In the genomic region with DNA sequence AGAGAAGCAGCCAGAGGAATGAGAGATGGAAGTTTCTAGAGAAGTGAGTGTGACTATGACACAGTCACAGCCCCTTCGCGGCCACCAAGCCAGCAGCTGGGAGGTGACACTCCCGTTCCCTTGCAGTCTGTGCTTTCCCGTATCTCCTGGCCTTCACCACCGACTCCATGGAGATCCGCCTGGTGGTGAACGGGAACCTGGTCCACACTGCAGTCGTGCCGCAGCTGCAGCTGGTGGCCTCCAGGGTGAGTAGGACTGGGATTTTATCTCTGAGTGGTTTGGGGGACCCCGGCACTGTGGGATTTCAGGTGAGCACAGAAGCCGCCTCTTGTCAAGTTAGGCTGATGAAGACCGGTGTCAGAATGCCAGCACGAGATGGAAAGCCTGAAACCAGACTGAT, we compare ENCODE assay signal across 27 cellular contexts. TPM values are rescaled to one million over a fixed set of nuclear protein-coding genes. Genes with fewer than 3 reads are reported as not detected.
DNase-seq lines count a peak whose midpoint lies in the region; ATAC-seq and TF ChIP-seq lines count a peak whose summit lies in the region.
"Had no signal": no experiment of that assay in that cellular context is flagged by ENCODE, and none has a peak within 500 bp of the region (broad histone marks: within the 10 kb centered on the region; RNA-seq: fewer than 3 reads in every experiment).

No MANE protein-coding gene starts in this region.

- H3K4me3 Mint-ChIP-seq in type B pancreatic cell, result no peak overlapping the region
- H3K4me3 Mint-ChIP-seq: activated CD8-positive, alpha-beta T cell treated with anti-CD3 and anti-CD28 coated beads for 36 hours; activated naive CD8-positive, alpha-beta T cell; CD4-positive, CD25-positive, alpha-beta regulatory T cell; natural killer cell had no signal

- peak; percentile 51 for DNase-seq in cardiac septum (ENCODE audit: low spot score)
- DNase-seq in Right ventricle myocardium inferior (ENCODE audit: missing footprints), result no peak
- no peak for DNase-seq in choroid plexus epithelial cell (ENCODE audit: low read depth)
- peak; percentile 53 for DNase-seq in mesenteric fat pad (ENCODE audit: low spot score)
- DNase-seq in type B pancreatic cell (ENCODE audit: extremely low spot score, unreplicated experiment), result no peak
- no peak for DNase-seq in stimulated activated CD4-positive, alpha-beta T cell treated with anti-CD3 and anti-CD28 coated beads, Interleukin-2, amount 100 ng/mL, for 24 hours
- DNase-seq: activated CD4-positive, alpha-beta T cell treated with anti-CD3 and anti-CD28 coated beads for 1 hour; activated CD8-positive, alpha-beta T cell treated with anti-CD3 and anti-CD28 coated beads for 36 hours; anterior cingulate cortex; CD4-positive, CD25-positive, alpha-beta regulatory T cell; foreskin fibroblast; kidney glomerular epithelial cell; MM.1S; natural killer cell; NCI-H1417; NCI-H2029; NCI-H524 treated with DMSO at 0.1 percent for 48 hours; OCI-M1; stimulated activated naive CD4-positive, alpha-beta T cell treated with Interleukin-2 at 50 U/mL for 16 hours; testis had no signal

- H3K27me3 Mint-ChIP-seq in type B pancreatic cell, result no peaks in the 10 kb centered on the region

- H3K36me3 Mint-ChIP-seq in type B pancreatic cell, result peaks cover 3% of the 10 kb centered on the region
- H3K36me3 Mint-ChIP-seq: activated naive CD8-positive, alpha-beta T cell; CD4-positive, CD25-positive, alpha-beta regulatory T cell; natural killer cell had no signal

- intact Hi-C loops in cardiac septum (cut with DNase I) (no loop called here), Right ventricle myocardium inferior (cut with DNase I) (no loop called here)

- no peak for ATAC-seq in Right ventricle myocardium inferior
- no peak for ATAC-seq in activated CD4-positive, CD25-positive, alpha-beta regulatory T cell treated with anti-CD3 and anti-CD28 coated beads, Interleukin-2, amount 50 U/mL, for 24 hours
- ATAC-seq in GM21737 (IDR thresholded peaks at IDR 0.05; ENCODE audit: unreplicated experiment), result no peak
- ATAC-seq: activated CD8-positive, alpha-beta T cell treated with anti-CD3 and anti-CD28 coated beads for 36 hours; heart left ventricle; natural killer cell had no signal

- H3K9me3 Mint-ChIP-seq in type B pancreatic cell, result no peaks in the 10 kb centered on the region
- H3K9me3 Mint-ChIP-seq: natural killer cell had no signal

- peaks cover 17% of the 10 kb centered on the region for H3K4me1 Mint-ChIP-seq in type B pancreatic cell (ENCODE audit: unreplicated experiment)

- H3K4me3 ChIP-seq in choroid plexus epithelial cell (ENCODE audit: low read depth, low read length), result no peak overlapping the region
- H3K4me3 ChIP-seq: esophagus muscularis mucosa, heart left ventricle, SK-N-MC, skin epidermis, testis had no signal

- no peak overlapping the region for H3K27ac Mint-ChIP-seq in type B pancreatic cell
- H3K27ac Mint-ChIP-seq: activated CD8-positive, alpha-beta T cell treated with anti-CD3 and anti-CD28 coated beads for 36 hours; activated naive CD8-positive, alpha-beta T cell; CD4-positive, CD25-positive, alpha-beta regulatory T cell; natural killer cell had no signal

- TF ChIP-seq CTCF in choroid plexus epithelial cell (conservative IDR thresholded peaks at IDR 0.05; ENCODE audit: low read depth, low read length) (peak; percentile 15), type B pancreatic cell (conservative IDR thresholded peaks at IDR 0.05) (peak; percentile 26)

RNA-seq across cellular contexts. Expression of a gene that starts 12.1 kb away (rescaled TPM):
- total RNA-seq in cardiac septum, result 14.5 TPM
- 15.0 TPM for total RNA-seq in Right ventricle myocardium inferior
- 15.1 TPM for total RNA-seq in mesenteric fat pad
- total RNA-seq in type B pancreatic cell (ENCODE audit: low replicate concordance), result 40.2 and 53.1 TPM in 2 replicates

RNA-seq across cellular contexts. Expression of a gene that starts 39.3 kb away (rescaled TPM):
- total RNA-seq in cardiac septum (5.5 TPM), Right ventricle myocardium inferior (6.1 TPM), mesenteric fat pad (6.1 TPM), type B pancreatic cell (ENCODE audit: low replicate concordance) (14.1 and 18.7 TPM in 2 replicates)

Comparison
In these comparisons a context has a peak if more than half of its experiments do, and no peak if none do; other contexts are left out.
1. DNase-seq: peak in cardiac septum (single experiment) and mesenteric fat pad (single experiment); none in Right ventricle myocardium inferior (single experiment), choroid plexus epithelial cell (single experiment), type B pancreatic cell (single experiment) and stimulated activated CD4-positive, alpha-beta T cell treated with anti-CD3 and anti-CD28 coated beads, Interleukin-2, amount 100 ng/mL, for 24 hours (0 of 2).